ENCODE assay signal across 7 cellular contexts in genomic region chr9:114166103-114166470, GRCh38. TPM values are rescaled to one million over a fixed set of nuclear protein-coding genes. Genes with fewer than 3 reads are reported as not detected.
"Had no signal": no experiment of that assay in that cellular context is flagged by ENCODE, and none has a peak within 500 bp of the region (broad histone marks: within the 10 kb centered on the region; RNA-seq: fewer than 3 reads in every experiment).

No MANE protein-coding gene starts in this region.

- H2AFZ ChIP-seq: GM23338 had no signal

- H3K4me3 Mint-ChIP-seq: GM23338, IgD-negative memory B cell had no signal

- H3K27ac Mint-ChIP-seq: GM23338, IgD-negative memory B cell had no signal

- ATAC-seq: GM23338, HCT116 had no signal

- FAIRE-seq: HTR-8/SVneo had no signal

- DNase-seq: H7, KG1 had no signal

- H3K4me2 ChIP-seq: GM23338 had no signal

- H3K4me3 ChIP-seq: GM23338, HAP-1 had no signal

- H3K36me3 Mint-ChIP-seq: IgD-negative memory B cell had no signal

- H3K9me3 Mint-ChIP-seq: GM23338, IgD-negative memory B cell had no signal

- H3K9me3 ChIP-seq: HAP-1 had no signal

- H3K4me1 Mint-ChIP-seq: IgD-negative memory B cell had no signal

- H3K4me1 ChIP-seq: HAP-1 had no signal

RNA-seq across cellular contexts. Expression of gene COL27A1, which starts 10.8 kb away (rescaled TPM):
- polyA plus RNA-seq: IgD-negative memory B cell had no signal
